Comparison of ENCODE assay signal across 1 cellular context in genomic region chr3:143450656-143451055, GRCh38.
TF ChIP-seq lines count a peak whose summit lies in the region.

No MANE protein-coding gene starts in this region.

TF ChIP-seq in GM12878, 131 proteins besides CTCF, POLR2A, EP300 and RAD21 (continued from another document):
- no peak for TF ChIP-seq E2F8 (IDR thresholded peaks at IDR 0.05; ENCODE audit: low read depth, partially characterized antibody)
- TF ChIP-seq KLF5 (IDR thresholded peaks at IDR 0.05; ENCODE audit: partially characterized antibody), result no peak
- no peak for TF ChIP-seq SMAD1 (IDR thresholded peaks at IDR 0.05; ENCODE audit: low read depth, partially characterized antibody)
- no peak for TF ChIP-seq ZBTB33 (IDR thresholded peaks at IDR 0.05)
